Comparison of ENCODE assay signal across 22 cellular contexts in the genomic region with DNA sequence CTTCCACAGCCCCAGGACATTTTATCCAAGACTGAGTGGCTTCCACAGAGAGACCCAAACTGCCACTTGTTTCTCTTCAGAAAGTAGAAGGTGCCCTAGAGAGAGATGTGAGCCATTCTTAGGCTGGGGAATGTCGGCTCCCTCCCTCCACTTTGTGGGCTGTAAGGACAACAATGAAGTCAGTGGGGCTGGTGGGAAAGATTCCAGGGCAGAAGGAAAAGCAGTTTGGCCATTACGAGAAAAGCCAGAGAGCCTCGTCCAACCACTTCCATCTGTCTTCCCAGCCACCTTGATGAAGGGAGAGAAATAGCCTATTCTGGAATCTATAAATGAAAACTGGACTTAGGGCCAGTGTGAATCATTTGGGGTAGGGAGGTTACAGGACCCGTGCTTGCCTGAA.
"Had no signal": no experiment of that assay in that cellular context is flagged by ENCODE, and none has a peak within 500 bp of the region (broad histone marks: within the 10 kb centered on the region; RNA-seq: fewer than 3 reads in every experiment).

No MANE protein-coding gene starts in this region.

- H3K36me3 Mint-ChIP-seq: IgD-negative memory B cell had no signal

- H3K4me1 Mint-ChIP-seq: IgD-negative memory B cell had no signal

- DNase-seq: Kasumi-1; MM.1S; NCI-H1092 treated with DMSO at 0.1 percent for 48 hours; NCI-H1436; NCI-H1930; NCI-H2081; NCI-H2107; NCI-H2227 treated with DMSO at 0.1 percent for 48 hours; NCI-H524; NCI-H69; NCI-H774; NK-92 treated with Interleukin-12 subunit alpha and Interleukin-12 subunit beta, amount 100 ng/mL, for 24 hours; PC-3; SHP77; SK-N-SH had no signal

- H3K9ac ChIP-seq: KMS-11, SK-N-SH had no signal

- ATAC-seq: K562, Panc1, PC-3 had no signal

- H3K4me2 ChIP-seq: KMS-11, SK-N-SH had no signal

- H3K27ac ChIP-seq: HL-60, KMS-11, RWPE1 had no signal

- H3K27ac Mint-ChIP-seq: IgD-negative memory B cell had no signal

- FAIRE-seq: HTR-8/SVneo, K562 had no signal

- H3K9me3 ChIP-seq: SK-N-SH had no signal

- H3K4me3 ChIP-seq: K562 had no signal
